1 cellular context compared by ENCODE assay signal in the genomic region with DNA sequence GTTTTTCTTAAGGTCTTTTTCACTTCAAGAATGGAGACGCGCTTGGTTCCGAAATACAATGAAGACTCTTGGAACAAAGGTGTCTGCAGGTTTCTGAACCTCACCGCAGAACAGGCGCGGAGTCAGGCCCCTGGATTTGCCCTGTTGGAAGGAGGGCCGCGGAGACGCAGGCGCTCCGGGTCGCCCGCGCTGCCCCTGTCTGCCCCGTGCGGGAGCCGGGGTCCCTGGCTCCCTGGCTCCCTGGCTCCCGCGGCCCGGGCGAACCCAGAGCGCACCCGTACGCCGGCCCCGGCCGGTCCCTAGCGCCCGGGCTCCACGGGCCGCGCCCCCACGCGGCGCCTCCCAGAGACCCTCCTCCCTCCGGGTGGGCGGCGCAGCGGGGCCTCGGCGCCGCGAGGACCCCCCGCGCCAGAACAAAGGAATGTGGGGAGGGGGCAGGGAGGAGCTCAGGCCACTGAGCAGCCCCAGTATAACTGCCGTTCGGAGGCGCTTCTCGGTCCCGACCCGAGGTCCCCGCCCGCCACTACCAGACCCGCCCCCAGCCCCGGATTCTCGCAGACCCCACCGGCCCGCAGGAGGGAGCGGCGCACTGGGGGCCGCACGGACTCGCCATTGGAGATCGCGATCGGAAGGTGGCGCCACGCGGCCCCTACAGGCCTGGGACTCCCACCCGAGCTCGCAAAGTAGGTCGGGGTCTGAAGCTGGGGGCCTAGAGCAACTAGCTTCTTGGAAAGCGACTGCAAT.
A peak's percentile ranks its signal among the peaks of the same experiment; 100 is the strongest.
TF ChIP-seq lines count a peak whose summit lies in the region.

No MANE protein-coding gene starts in this region.

TF ChIP-seq in HepG2, 621 proteins besides CTCF, POLR2A, EP300 and RAD21 (continued from another document):
- TF ChIP-seq, protein P1, sequence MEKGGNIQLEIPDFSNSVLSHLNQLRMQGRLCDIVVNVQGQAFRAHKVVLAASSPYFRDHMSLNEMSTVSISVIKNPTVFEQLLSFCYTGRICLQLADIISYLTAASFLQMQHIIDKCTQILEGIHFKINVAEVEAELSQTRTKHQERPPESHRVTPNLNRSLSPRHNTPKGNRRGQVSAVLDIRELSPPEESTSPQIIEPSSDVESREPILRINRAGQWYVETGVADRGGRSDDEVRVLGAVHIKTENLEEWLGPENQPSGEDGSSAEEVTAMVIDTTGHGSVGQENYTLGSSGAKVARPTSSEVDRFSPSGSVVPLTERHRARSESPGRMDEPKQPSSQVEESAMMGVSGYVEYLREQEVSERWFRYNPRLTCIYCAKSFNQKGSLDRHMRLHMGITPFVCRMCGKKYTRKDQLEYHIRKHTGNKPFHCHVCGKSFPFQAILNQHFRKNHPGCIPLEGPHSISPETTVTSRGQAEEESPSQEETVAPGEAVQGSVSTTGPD (CRISPR knock-in tag; IDR thresholded peaks at IDR 0.05): no peak
- no peak for TF ChIP-seq ZNF724P (CRISPR knock-in tag; IDR thresholded peaks at IDR 0.05; ENCODE audit: borderline replicate concordance)
- TF ChIP-seq ZNF615 (CRISPR knock-in tag; IDR thresholded peaks at IDR 0.05; ENCODE audit: borderline replicate concordance): no peak
- no peak for TF ChIP-seq SOX13 (IDR thresholded peaks at IDR 0.05)
- TF ChIP-seq SOX13 (CRISPR knock-in tag; conservative IDR thresholded peaks at IDR 0.05 in 1 of 2, IDR thresholded peaks at IDR 0.05 in 1 of 2): peak in 1 of 2 experiments; percentile 44; a peak in 1 of 4 replicates
- TF ChIP-seq BRCA1 (CRISPR knock-in tag; IDR thresholded peaks at IDR 0.05): no peak
- TF ChIP-seq, protein P2, sequence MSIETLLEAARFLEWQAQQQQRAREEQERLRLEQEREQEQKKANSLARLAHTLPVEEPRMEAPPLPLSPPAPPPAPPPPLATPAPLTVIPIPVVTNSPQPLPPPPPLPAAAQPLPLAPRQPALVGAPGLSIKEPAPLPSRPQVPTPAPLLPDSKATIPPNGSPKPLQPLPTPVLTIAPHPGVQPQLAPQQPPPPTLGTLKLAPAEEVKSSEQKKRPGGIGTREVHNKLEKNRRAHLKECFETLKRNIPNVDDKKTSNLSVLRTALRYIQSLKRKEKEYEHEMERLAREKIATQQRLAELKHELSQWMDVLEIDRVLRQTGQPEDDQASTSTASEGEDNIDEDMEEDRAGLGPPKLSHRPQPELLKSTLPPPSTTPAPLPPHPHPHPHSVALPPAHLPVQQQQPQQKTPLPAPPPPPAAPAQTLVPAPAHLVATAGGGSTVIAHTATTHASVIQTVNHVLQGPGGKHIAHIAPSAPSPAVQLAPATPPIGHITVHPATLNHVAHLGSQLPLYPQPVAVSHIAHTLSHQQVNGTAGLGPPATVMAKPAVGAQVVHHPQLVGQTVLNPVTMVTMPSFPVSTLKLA (IDR thresholded peaks at IDR 0.05): no peak
- no peak for TF ChIP-seq KLF6 (CRISPR knock-in tag; IDR thresholded peaks at IDR 0.05)
- TF ChIP-seq KMT2B (CRISPR knock-in tag; IDR thresholded peaks at IDR 0.05): 0 out of 2 replicates have a peak, but pooled peaks have one; percentile 12
- TF ChIP-seq, protein P3, sequence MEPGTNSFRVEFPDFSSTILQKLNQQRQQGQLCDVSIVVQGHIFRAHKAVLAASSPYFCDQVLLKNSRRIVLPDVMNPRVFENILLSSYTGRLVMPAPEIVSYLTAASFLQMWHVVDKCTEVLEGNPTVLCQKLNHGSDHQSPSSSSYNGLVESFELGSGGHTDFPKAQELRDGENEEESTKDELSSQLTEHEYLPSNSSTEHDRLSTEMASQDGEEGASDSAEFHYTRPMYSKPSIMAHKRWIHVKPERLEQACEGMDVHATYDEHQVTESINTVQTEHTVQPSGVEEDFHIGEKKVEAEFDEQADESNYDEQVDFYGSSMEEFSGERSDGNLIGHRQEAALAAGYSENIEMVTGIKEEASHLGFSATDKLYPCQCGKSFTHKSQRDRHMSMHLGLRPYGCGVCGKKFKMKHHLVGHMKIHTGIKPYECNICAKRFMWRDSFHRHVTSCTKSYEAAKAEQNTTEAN (CRISPR knock-in tag; conservative IDR thresholded peaks at IDR 0.05): no peak
- 0 out of 2 replicates have a peak, but pooled peaks have one; percentile 25 for TF ChIP-seq SP5 (CRISPR knock-in tag; IDR thresholded peaks at IDR 0.05; ENCODE audit: borderline replicate concordance, low read depth)
- no peak for TF ChIP-seq BRD4 (CRISPR knock-in tag; IDR thresholded peaks at IDR 0.05)
- TF ChIP-seq JUND (CRISPR knock-in tag; IDR thresholded peaks at IDR 0.05): no peak
- TF ChIP-seq FOSL2 (CRISPR knock-in tag; IDR thresholded peaks at IDR 0.05): 0 out of 2 replicates have a peak, but pooled peaks have one; percentile 9
- no peak; the same call in 1 of the 2 replicates for TF ChIP-seq KDM5B (CRISPR knock-in tag; IDR thresholded peaks at IDR 0.05; ENCODE audit: borderline replicate concordance)
- peak; percentile 42; the same call in 1 of the 2 replicates for TF ChIP-seq MED1 (CRISPR knock-in tag; IDR thresholded peaks at IDR 0.05)
- TF ChIP-seq MYC (CRISPR knock-in tag; IDR thresholded peaks at IDR 0.05; ENCODE audit: borderline replicate concordance): peak; percentile 30; the same call in 1 of the 2 replicates
- TF ChIP-seq, protein P4, sequence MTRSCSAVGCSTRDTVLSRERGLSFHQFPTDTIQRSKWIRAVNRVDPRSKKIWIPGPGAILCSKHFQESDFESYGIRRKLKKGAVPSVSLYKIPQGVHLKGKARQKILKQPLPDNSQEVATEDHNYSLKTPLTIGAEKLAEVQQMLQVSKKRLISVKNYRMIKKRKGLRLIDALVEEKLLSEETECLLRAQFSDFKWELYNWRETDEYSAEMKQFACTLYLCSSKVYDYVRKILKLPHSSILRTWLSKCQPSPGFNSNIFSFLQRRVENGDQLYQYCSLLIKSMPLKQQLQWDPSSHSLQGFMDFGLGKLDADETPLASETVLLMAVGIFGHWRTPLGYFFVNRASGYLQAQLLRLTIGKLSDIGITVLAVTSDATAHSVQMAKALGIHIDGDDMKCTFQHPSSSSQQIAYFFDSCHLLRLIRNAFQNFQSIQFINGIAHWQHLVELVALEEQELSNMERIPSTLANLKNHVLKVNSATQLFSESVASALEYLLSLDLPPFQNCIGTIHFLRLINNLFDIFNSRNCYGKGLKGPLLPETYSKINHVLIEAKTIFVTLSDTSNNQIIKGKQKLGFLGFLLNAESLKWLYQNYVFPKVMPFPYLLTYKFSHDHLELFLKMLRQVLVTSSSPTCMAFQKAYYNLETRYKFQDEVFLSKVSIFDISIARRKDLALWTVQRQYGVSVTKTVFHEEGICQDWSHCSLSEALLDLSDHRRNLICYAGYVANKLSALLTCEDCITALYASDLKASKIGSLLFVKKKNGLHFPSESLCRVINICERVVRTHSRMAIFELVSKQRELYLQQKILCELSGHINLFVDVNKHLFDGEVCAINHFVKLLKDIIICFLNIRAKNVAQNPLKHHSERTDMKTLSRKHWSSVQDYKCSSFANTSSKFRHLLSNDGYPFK (CRISPR knock-in tag; IDR thresholded peaks at IDR 0.05; ENCODE audit: borderline replicate concordance): no peak
- no peak for TF ChIP-seq CAMTA2 (CRISPR knock-in tag; IDR thresholded peaks at IDR 0.05; ENCODE audit: borderline replicate concordance)
- TF ChIP-seq NFIB (CRISPR knock-in tag; IDR thresholded peaks at IDR 0.05; ENCODE audit: borderline replicate concordance): no peak
- TF ChIP-seq TBX2 (CRISPR knock-in tag; IDR thresholded peaks at IDR 0.05; ENCODE audit: borderline replicate concordance): no peak; the same call in 1 of the 2 replicates
- TF ChIP-seq TAF1 (CRISPR knock-in tag; IDR thresholded peaks at IDR 0.05): peak; percentile 43
- TF ChIP-seq ZFX (CRISPR knock-in tag; IDR thresholded peaks at IDR 0.05; ENCODE audit: low read depth): peak; percentile 45
- no peak for TF ChIP-seq FIP1L1 (IDR thresholded peaks at IDR 0.05; ENCODE audit: borderline replicate concordance, insufficient read depth, low read depth, low read length)
- TF ChIP-seq, protein P5, sequence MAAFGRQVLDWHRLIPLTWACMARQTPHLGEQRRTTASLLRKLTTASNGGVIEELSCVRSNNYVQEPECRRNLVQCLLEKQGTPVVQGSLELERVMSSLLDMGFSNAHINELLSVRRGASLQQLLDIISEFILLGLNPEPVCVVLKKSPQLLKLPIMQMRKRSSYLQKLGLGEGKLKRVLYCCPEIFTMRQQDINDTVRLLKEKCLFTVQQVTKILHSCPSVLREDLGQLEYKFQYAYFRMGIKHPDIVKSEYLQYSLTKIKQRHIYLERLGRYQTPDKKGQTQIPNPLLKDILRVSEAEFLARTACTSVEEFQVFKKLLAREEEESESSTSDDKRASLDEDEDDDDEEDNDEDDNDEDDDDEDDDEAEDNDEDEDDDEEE (CRISPR knock-in tag; IDR thresholded peaks at IDR 0.05): no peak
- TF ChIP-seq ZFP36L1 (CRISPR knock-in tag; IDR thresholded peaks at IDR 0.05): no peak
- TF ChIP-seq ZNF317 (CRISPR knock-in tag; IDR thresholded peaks at IDR 0.05): 0 out of 2 replicates have a peak, but pooled peaks have one; percentile 30
